In the genomic region with DNA sequence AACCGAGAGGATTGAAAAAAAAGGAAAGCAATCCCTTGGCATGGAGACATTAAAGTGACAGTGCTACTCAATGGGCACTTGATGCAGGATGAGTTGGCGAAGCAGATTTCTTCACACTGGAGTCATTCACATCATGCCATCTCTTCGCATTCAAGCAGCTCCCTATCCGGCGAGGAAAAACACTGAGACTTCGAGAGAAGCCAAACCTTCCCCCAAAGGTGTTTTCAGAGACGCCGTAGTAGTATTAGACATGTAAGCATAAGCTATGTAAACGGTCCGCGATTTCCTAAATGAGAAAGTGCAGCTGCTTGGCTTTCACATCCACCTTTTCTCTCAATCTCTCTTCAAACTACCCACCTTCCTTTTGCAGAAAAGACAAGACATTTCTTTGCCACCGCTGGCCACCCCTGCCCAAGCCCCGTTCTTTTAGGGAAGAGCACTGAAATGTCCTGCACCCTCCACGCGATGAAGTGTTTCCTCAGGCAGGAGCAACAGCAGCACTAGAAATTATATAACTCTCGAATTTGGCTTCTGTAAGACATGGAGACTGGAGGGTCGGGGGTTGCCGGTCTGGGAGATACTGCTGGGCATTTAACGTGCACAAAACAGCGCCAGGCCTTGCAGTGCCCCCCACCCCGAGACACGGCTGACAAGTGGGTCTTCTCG, we compare ENCODE assay signal across 8 cellular contexts. TPM values are rescaled to one million over a fixed set of nuclear protein-coding genes. Genes with fewer than 3 reads are reported as not detected.
DNase-seq lines count a peak whose midpoint lies in the region; ATAC-seq and TF ChIP-seq lines count a peak whose summit lies in the region.

Gene DLG2, minus strand, starts transcription at position 13 of the 666 bp plus-strand sequence.

- H3K27ac Mint-ChIP-seq in H9: peak within 1 kb of the TSS; percentile 98 to 99 (median 99)
- peak within 1 kb of the TSS; percentile 94 for H3K27ac Mint-ChIP-seq in stimulated activated effector memory CD8-positive, alpha-beta T cell treated with anti-CD3 and anti-CD28 coated beads, Interleukin-12 subunit alpha, Interleukin-12 subunit beta, amount 100 ng/mL, for 72 hours

- no peak within 1 kb of the TSS for H2AFZ ChIP-seq in H9 (ENCODE audit: low read length)

- H3K23me2 ChIP-seq in H9 (ENCODE audit: insufficient read length, low read depth, low read length, poor library complexity, severe bottlenecking): peaks cover 6% of the 10 kb centered on the region

- no peak within 1 kb of the TSS for H3K27ac ChIP-seq in H9 (ENCODE audit: insufficient read length, low read depth, low read length)
- peak within 1 kb of the TSS; percentile 93 for H3K27ac ChIP-seq in RWPE1

- H3K36me3 Mint-ChIP-seq in H9 (ENCODE audit: insufficient read depth in 1 of 3, low read depth in 3 of 3): peaks cover 7 to 18% (median 14%) of the 10 kb centered on the region in 3 experiments; a peak in 6 of 7 replicates
- H3K36me3 Mint-ChIP-seq in stimulated activated effector memory CD8-positive, alpha-beta T cell treated with anti-CD3 and anti-CD28 coated beads, Interleukin-12 subunit alpha, Interleukin-12 subunit beta, amount 100 ng/mL, for 72 hours: peaks cover 21% of the 10 kb centered on the region

- H3K9me3 ChIP-seq in H9 (ENCODE audit: control insufficient read depth, low read depth, low read length): no peaks in the 10 kb centered on the region

- no peaks in the 10 kb centered on the region for H3K27me3 ChIP-seq in H9 (ENCODE audit: insufficient read depth, low read length)

- peak; percentile 0 for ATAC-seq in stimulated activated effector memory CD8-positive, alpha-beta T cell treated with anti-CD3 and anti-CD28 coated beads, Interleukin-12 subunit alpha, Interleukin-12 subunit beta, amount 100 ng/mL, for 72 hours

- no peak within 1 kb of the TSS for H3K14ac ChIP-seq in H9 (ENCODE audit: insufficient read depth, low read length)

- H2BK120ac ChIP-seq in H9 (ENCODE audit: low read depth, low read length, poor library complexity, severe bottlenecking): no peak within 1 kb of the TSS

- no peaks in the 10 kb centered on the region for H3K79me1 ChIP-seq in H9 (ENCODE audit: insufficient read depth, low read depth, low read length, poor library complexity, severe bottlenecking)

- H4K20me1 ChIP-seq in H9 (ENCODE audit: control insufficient read depth, insufficient read depth, insufficient read length): no peaks in the 10 kb centered on the region

- no peak within 1 kb of the TSS for H4K5ac ChIP-seq in H9 (ENCODE audit: insufficient read length, low read depth, low read length)

- H3K23ac ChIP-seq in H9 (ENCODE audit: insufficient read length, low read depth, low read length): no peak within 1 kb of the TSS

- no peaks in the 10 kb centered on the region for H3K4me1 ChIP-seq in H9 (ENCODE audit: insufficient read depth, low read length)

- no peaks in the 10 kb centered on the region for H3K9me3 Mint-ChIP-seq in H9
- H3K9me3 Mint-ChIP-seq in stimulated activated effector memory CD8-positive, alpha-beta T cell treated with anti-CD3 and anti-CD28 coated beads, Interleukin-12 subunit alpha, Interleukin-12 subunit beta, amount 100 ng/mL, for 72 hours: no peaks in the 10 kb centered on the region

- H4K8ac ChIP-seq in H9 (replicated peaks; ENCODE audit: insufficient read length, low read depth, low read length): no peak within 1 kb of the TSS

- POLR2A ChIA-PET in RWPE1 (lab: Yijun Ruan, JAX; ENCODE audit: low non-redundant PET): no interaction called here

- no peak within 1 kb of the TSS for H2BK12ac ChIP-seq in H9 (ENCODE audit: insufficient read length, low read depth, low read length)

- no peak within 1 kb of the TSS for H2BK15ac ChIP-seq in H9 (ENCODE audit: low read depth, low read length)

- no peak for TF ChIP-seq CTCF in H9 (conservative IDR thresholded peaks at IDR 0.05)
- no peak for TF ChIP-seq CTCF in RWPE1 (conservative IDR thresholded peaks at IDR 0.05; ENCODE audit: low read depth)

- DNase-seq in D341Med (ENCODE audit: low spot score) (peak; percentile 47), H9 (no peak), RWPE1 (ENCODE audit: low spot score) (peak; percentile 4), cerebellum (ENCODE audit: low spot score) (peak; percentile 68), kidney glomerular epithelial cell (lab: John Stamatoyannopoulos, UW) (peak; percentile 36), NCI-H1436 treated with DMSO at 0.1 percent for 48 hours (lab: John Stamatoyannopoulos, UW) (no peak)
- peak in 1 of 2 donors; percentile 58 for DNase-seq in stimulated activated effector memory CD8-positive, alpha-beta T cell treated with anti-CD3 and anti-CD28 coated beads, Interleukin-12 subunit alpha, Interleukin-12 subunit beta, amount 100 ng/mL, for 72 hours (ENCODE audit: low spot score in 2 of 2)
- DNase-seq in effector CD8-positive, alpha-beta T cell (lab: John Stamatoyannopoulos, UW): no peak

- H3K4me3 Mint-ChIP-seq in H9: peak within 1 kb of the TSS; percentile 91 to 97
- peak within 1 kb of the TSS; percentile 99 for H3K4me3 Mint-ChIP-seq in stimulated activated effector memory CD8-positive, alpha-beta T cell treated with anti-CD3 and anti-CD28 coated beads, Interleukin-12 subunit alpha, Interleukin-12 subunit beta, amount 100 ng/mL, for 72 hours

- no peak within 1 kb of the TSS for H3K18ac ChIP-seq in H9 (ENCODE audit: insufficient read length, low read depth, low read length)

- H2AK5ac ChIP-seq in H9 (ENCODE audit: insufficient read length, low read length): no peak within 1 kb of the TSS

- H3K9ac ChIP-seq in H9 (ENCODE audit: extremely low read depth, insufficient read length, low read length): peak within 1 kb of the TSS; percentile 69

- H3K27me3 Mint-ChIP-seq in H9 (ENCODE audit: low read depth): no peaks in the 10 kb centered on the region

- peaks cover 25 to 28% of the 10 kb centered on the region in 2 experiments for H3K4me1 Mint-ChIP-seq in H9
- peaks cover 35% of the 10 kb centered on the region for H3K4me1 Mint-ChIP-seq in stimulated activated effector memory CD8-positive, alpha-beta T cell treated with anti-CD3 and anti-CD28 coated beads, Interleukin-12 subunit alpha, Interleukin-12 subunit beta, amount 100 ng/mL, for 72 hours

- CTCF ChIA-PET in RWPE1 (lab: Yijun Ruan, JAX): no interaction called here

- H3K4ac ChIP-seq in H9 (ENCODE audit: low read depth, low read length): no peak within 1 kb of the TSS

- peak within 1 kb of the TSS; percentile 94 for H3K4me2 ChIP-seq in H9 (ENCODE audit: insufficient read depth, insufficient read length, low read length)

- peaks cover 21% of the 10 kb centered on the region; the same call in 1 of the 2 replicates for H3K79me2 ChIP-seq in H9 (ENCODE audit: insufficient read depth, low read length)

- no peak within 1 kb of the TSS for H3K56ac ChIP-seq in H9 (ENCODE audit: insufficient read length, low read depth, low read length)

- H4K91ac ChIP-seq in H9 (ENCODE audit: insufficient read length, low read depth, low read length): no peak within 1 kb of the TSS

- no CpG with 5 or more reads among the region's 23 CpGs for WGBS in H9 (ENCODE audit: extremely low coverage, insufficient read length, low lambda C conversion rate)

- H3T11ph ChIP-seq in H9 (ENCODE audit: low read length): no peak within 1 kb of the TSS

- no peak within 1 kb of the TSS for H2BK5ac ChIP-seq in H9 (ENCODE audit: insufficient read length, low read length)

- no peak within 1 kb of the TSS for H2BK20ac ChIP-seq in H9 (ENCODE audit: low read depth, low read length, poor library complexity, severe bottlenecking)

RNA-seq across cellular contexts. Expression of gene DLG2, which starts in this region (rescaled TPM):
- total RNA-seq in H9 (2021): 8.0 and 8.2 TPM in 2 replicates
- 165 TPM for total RNA-seq in cerebellum

Comparison
In these comparisons a context has a peak if more than half of its experiments do, and no peak if none do; other contexts are left out.
1. RNA of gene DLG2 (total RNA-seq): 165 TPM in cerebellum (single experiment); 8.0 to 8.2 TPM in H9; every median in the first group is over 10 times any median in the second.
2. DNase-seq: peak in D341Med (single experiment), RWPE1 (single experiment), cerebellum (single experiment) and kidney glomerular epithelial cell (single experiment); none in H9 (single experiment), effector CD8-positive, alpha-beta T cell (single experiment) and NCI-H1436 treated with DMSO at 0.1 percent for 48 hours (single experiment).